ENCODE assay signal across 8 cellular contexts in genomic region chr1:28507247-28507645, GRCh38. TPM values are rescaled to one million over a fixed set of nuclear protein-coding genes. Genes with fewer than 3 reads are reported as not detected.
DNase-seq lines count a peak whose midpoint lies in the region; ATAC-seq and TF ChIP-seq lines count a peak whose summit lies in the region.

No MANE protein-coding gene starts in this region.

- peak overlapping the region; percentile 88 for H3K18ac ChIP-seq in trophoblast cell (ENCODE audit: low read length)

- H2AK5ac ChIP-seq in trophoblast cell (ENCODE audit: low read length), result no peak overlapping the region

- peak overlapping the region; percentile 84 for H3K27ac ChIP-seq in SJSA1
- H3K27ac ChIP-seq in trophoblast cell (ENCODE audit: low read depth, low read length), result peak overlapping the region; percentile 92

- H3K23ac ChIP-seq in trophoblast cell (ENCODE audit: low read length), result no peak overlapping the region

- no CpG with 5 or more reads among the region's 11 CpGs for WGBS in trophoblast cell (ENCODE audit: extremely low coverage, insufficient coverage, insufficient read length)

- TF ChIP-seq CTCF in epithelial cell of esophagus (IDR thresholded peaks at IDR 0.05; ENCODE audit: insufficient read depth, low read depth, low read length, missing control alignments) (no peak), GM10248 (IDR thresholded peaks at IDR 0.05; ENCODE audit: control extremely low read depth, extremely low read depth, low read depth, missing control alignments) (no peak)

- H3K79me1 ChIP-seq in trophoblast cell (ENCODE audit: low read length), result peaks cover 28% of the 10 kb centered on the region

- H2BK5ac ChIP-seq in trophoblast cell (ENCODE audit: low read depth, low read length, poor library complexity), result peak overlapping the region; percentile 85

- TF ChIP-seq POLR2A in GM19099 (IDR thresholded peaks at IDR 0.05; ENCODE audit: extremely low read depth, insufficient read length, low read depth), result peak; percentile 37

- H4K12ac ChIP-seq in trophoblast cell (ENCODE audit: low read depth, low read length), result peak overlapping the region; percentile 19

- ATAC-seq in HG03175 (IDR thresholded peaks at IDR 0.05; ENCODE audit: unreplicated experiment), result no peak

- no peak overlapping the region for H2AFZ ChIP-seq in trophoblast cell (ENCODE audit: insufficient read depth, low read length, poor library complexity)

- peak overlapping the region; percentile 61 for H4K91ac ChIP-seq in trophoblast cell (ENCODE audit: low read depth, low read length)

- CTCF ChIA-PET in GM10248 (lab: Yijun Ruan, JAX), result interaction anchor here (1.6 to 4.4 kb wide), 3 partner anchors 10 to 370 kb away, joined by 5 to 25 read pairs (median 7); no protein-coding TSS in a partner anchor

- peak in 1 of 2 experiments; percentile 64 for DNase-seq in SJSA1 (ENCODE audit: low read depth in 1 of 2, low spot score in 2 of 2)
- no peak for DNase-seq in epithelial cell of esophagus (ENCODE audit: low read depth)
- DNase-seq in trophoblast cell, result peak in 1 of 2 donors; percentile 12
- no peak for DNase-seq in NCI-H2081 (lab: John Stamatoyannopoulos, UW)
- DNase-seq in OCI-M2 (lab: John Stamatoyannopoulos, UW; ENCODE audit: unreplicated experiment), result no peak
- no peak for DNase-seq in GM10248 (ENCODE audit: extremely low spot score)

- peak overlapping the region; percentile 84 for H3K4me2 ChIP-seq in trophoblast cell (ENCODE audit: low read length)

- peak overlapping the region; percentile 85 for H3K14ac ChIP-seq in trophoblast cell (ENCODE audit: low read length)

- POLR2A ChIA-PET in GM10248 (lab: Yijun Ruan, JAX), result interaction anchor here (0.6 to 5.4 kb wide), 5 partner anchors 16 to 241 kb away, joined by 3 to 36 read pairs (median 5); no protein-coding TSS in a partner anchor

- no peak overlapping the region for H2BK12ac ChIP-seq in trophoblast cell (ENCODE audit: low read length)

- H3K27me3 ChIP-seq in SJSA1 (replicated peaks) (peaks cover 22% of the 10 kb centered on the region), trophoblast cell (ENCODE audit: insufficient read depth, low read length) (no peaks in the 10 kb centered on the region)

- peak overlapping the region; percentile 60 for H3K4me3 ChIP-seq in SJSA1
- peak overlapping the region; percentile 98 for H3K4me3 ChIP-seq in epithelial cell of esophagus (ENCODE audit: low read length)
- peak overlapping the region; percentile 93 for H3K4me3 ChIP-seq in trophoblast cell (ENCODE audit: low read depth, low read length)

- H3K4me1 ChIP-seq in SJSA1 (replicated peaks) (peaks cover 37% of the 10 kb centered on the region), trophoblast cell (ENCODE audit: control insufficient read depth in 1 of 2, insufficient read depth in 2 of 2, low read length in 2 of 2) (peaks cover 0 to 6% of the 10 kb centered on the region in 2 experiments)

- H3K9ac ChIP-seq in trophoblast cell (ENCODE audit: low read length), result peak overlapping the region; percentile 95

- H2BK120ac ChIP-seq in trophoblast cell (ENCODE audit: insufficient read depth, low read length, poor library complexity), result no peak overlapping the region

- peaks cover 13% of the 10 kb centered on the region for H3K9me3 ChIP-seq in SJSA1 (replicated peaks)
- H3K9me3 ChIP-seq in trophoblast cell (ENCODE audit: insufficient read depth, low read depth, low read length), result no peaks in the 10 kb centered on the region

- peak overlapping the region; percentile 71 for H4K8ac ChIP-seq in trophoblast cell (ENCODE audit: low read depth, low read length)

- H3K36me3 ChIP-seq in SJSA1 (peaks cover 60% of the 10 kb centered on the region), trophoblast cell (ENCODE audit: control insufficient read depth in 1 of 2, insufficient read depth in 2 of 2, low read length in 2 of 2) (peaks cover 37 to 42% of the 10 kb centered on the region in 2 experiments)

- H3K4ac ChIP-seq in trophoblast cell (ENCODE audit: low read depth, low read length), result peak overlapping the region; percentile 93

- peaks cover 19% of the 10 kb centered on the region for H3K79me2 ChIP-seq in trophoblast cell (ENCODE audit: control insufficient read depth, insufficient read depth, low read length, poor library complexity)

RNA-seq across cellular contexts. Expression of gene RCC1, which starts 1.4 kb away (rescaled TPM):
- total RNA-seq in SJSA1 (2014; rRNA removed; shearing (Covaris generic)), result 52.7 and 64.3 TPM in 2 replicates
- 90.8 and 94.1 TPM in 2 replicates for polyA plus RNA-seq in trophoblast cell (2013)

RNA-seq across cellular contexts. Expression of gene TRNAU1AP, which starts 45.6 kb away (rescaled TPM):
- total RNA-seq in SJSA1 (2014; rRNA removed; shearing (Covaris generic)), result 17.4 and 26.1 TPM in 2 replicates
- polyA plus RNA-seq in trophoblast cell (2013), result 50.8 and 53.6 TPM in 2 replicates
